8 cellular contexts compared by ENCODE assay signal in genomic region chr11:21229224-21229623, GRCh38.
"Had no signal": no experiment of that assay in that cellular context is flagged by ENCODE, and none has a peak within 500 bp of the region (broad histone marks: within the 10 kb centered on the region; RNA-seq: fewer than 3 reads in every experiment).

No MANE protein-coding gene starts in this region.

- FAIRE-seq: H54, HepG2 had no signal

- ATAC-seq: HepG2 had no signal

- H3K4me3 Mint-ChIP-seq: H9, IgD-negative memory B cell had no signal

- DNase-seq: GOT3, H9, HCEC 1CT, KBM-7 had no signal

- H3K27ac Mint-ChIP-seq: H9, IgD-negative memory B cell had no signal

- H3K27ac ChIP-seq: HL-60 had no signal

- H3K9me3 Mint-ChIP-seq: H9 had no signal

- H3K4me1 Mint-ChIP-seq: H9, IgD-negative memory B cell had no signal

- H3K27me3 Mint-ChIP-seq: IgD-negative memory B cell had no signal

- H3K36me3 Mint-ChIP-seq: IgD-negative memory B cell had no signal
